In genomic region chr10:55426138-55426537, GRCh38 we compare ENCODE assay signal across 17 cellular contexts.
"Had no signal": no experiment of that assay in that cellular context is flagged by ENCODE, and none has a peak within 500 bp of the region (broad histone marks: within the 10 kb centered on the region; RNA-seq: fewer than 3 reads in every experiment).

No MANE protein-coding gene starts in this region.

- H3K27ac Mint-ChIP-seq: activated naive CD8-positive, alpha-beta T cell treated with anti-CD3 and anti-CD28 coated beads, Interleukin-2, amount 10 ng/mL, durations not matched to agents 7 days and 5 days; dendritic cell treated with granulocyte-macrophage colony-stimulating factor and Interleukin-4, amounts not matched to agents 40 ng/mL and 50 ng/mL, for 4 days; natural killer cell; T-helper 17 cell had no signal

- H3K36me3 Mint-ChIP-seq: activated naive CD8-positive, alpha-beta T cell treated with anti-CD3 and anti-CD28 coated beads, Interleukin-2, amount 10 ng/mL, durations not matched to agents 7 days and 5 days; natural killer cell had no signal

- H3K9me3 ChIP-seq: esophagus squamous epithelium, heart right ventricle, transverse colon, vagina had no signal

- H3K4me3 ChIP-seq: cardiac muscle cell, esophagus squamous epithelium, heart right ventricle, lower lobe of right lung, transverse colon, vagina had no signal

- H3K9me3 Mint-ChIP-seq: activated naive CD8-positive, alpha-beta T cell treated with anti-CD3 and anti-CD28 coated beads, Interleukin-2, amount 10 ng/mL, durations not matched to agents 7 days and 5 days; dendritic cell treated with granulocyte-macrophage colony-stimulating factor and Interleukin-4, amounts not matched to agents 40 ng/mL and 50 ng/mL, for 4 days had no signal

- H3K27me3 Mint-ChIP-seq: activated naive CD8-positive, alpha-beta T cell treated with anti-CD3 and anti-CD28 coated beads, Interleukin-2, amount 10 ng/mL, durations not matched to agents 7 days and 5 days; dendritic cell treated with granulocyte-macrophage colony-stimulating factor and Interleukin-4, amounts not matched to agents 40 ng/mL and 50 ng/mL, for 4 days; T-helper 17 cell had no signal

- H3K27ac ChIP-seq: cardiac muscle cell, esophagus squamous epithelium, heart right ventricle, lower lobe of right lung, transverse colon, vagina, WERI-Rb-1 had no signal

- H3K4me1 Mint-ChIP-seq: activated naive CD8-positive, alpha-beta T cell treated with anti-CD3 and anti-CD28 coated beads, Interleukin-2, amount 10 ng/mL, durations not matched to agents 7 days and 5 days; natural killer cell; T-helper 17 cell had no signal

- ATAC-seq: heart right ventricle, left colon, natural killer cell, T-helper 17 cell had no signal

- H3K4me3 Mint-ChIP-seq: activated naive CD8-positive, alpha-beta T cell treated with anti-CD3 and anti-CD28 coated beads, Interleukin-2, amount 10 ng/mL, durations not matched to agents 7 days and 5 days; dendritic cell treated with granulocyte-macrophage colony-stimulating factor and Interleukin-4, amounts not matched to agents 40 ng/mL and 50 ng/mL, for 4 days; natural killer cell; T-helper 17 cell had no signal

- H3K27me3 ChIP-seq: cardiac muscle cell, esophagus squamous epithelium, heart right ventricle, transverse colon, vagina had no signal

- H3K36me3 ChIP-seq: cardiac muscle cell, esophagus squamous epithelium, heart right ventricle, lower lobe of right lung, transverse colon, vagina, WERI-Rb-1 had no signal

- H3K4me1 ChIP-seq: esophagus squamous epithelium, heart right ventricle, lower lobe of right lung, transverse colon, vagina had no signal

- DNase-seq: activated CD4-positive, alpha-beta T cell treated with anti-CD3 and anti-CD28 coated beads, Interleukin-2, amount 50 U/mL, for 4 hours; activated naive CD8-positive, alpha-beta T cell treated with anti-CD3 and anti-CD28 coated beads, Interleukin-2, amount 10 ng/mL, durations not matched to agents 7 days and 5 days; amygdala; effector memory CD4-positive, alpha-beta T cell; esophagus squamous epithelium; left colon; lower lobe of right lung; natural killer cell; nucleus accumbens; stimulated activated naive CD4-positive, alpha-beta T cell treated with Interleukin-2 at 50 U/mL for 16 hours; T-helper 17 cell; transverse colon; WERI-Rb-1 had no signal
